Comparison of ENCODE assay signal across 1 cellular context in genomic region chr14:97331058-97331457, GRCh38.
TF ChIP-seq lines count a peak whose summit lies in the region.

No MANE protein-coding gene starts in this region.

TF ChIP-seq in H1, 55 proteins besides CTCF, POLR2A, EP300 and RAD21:
- no peak for TF ChIP-seq SRF (IDR thresholded peaks at IDR 0.05; ENCODE audit: low read depth, low read length)
- no peak for TF ChIP-seq CTBP2 (IDR thresholded peaks at IDR 0.05; ENCODE audit: borderline replicate concordance, insufficient read depth, insufficient read length, low read length)
- TF ChIP-seq MAX (IDR thresholded peaks at IDR 0.05) = no peak
- TF ChIP-seq PHF8 (conservative IDR thresholded peaks at IDR 0.05; ENCODE audit: low read depth, low read length) = no peak
- TF ChIP-seq RFX5 (IDR thresholded peaks at IDR 0.05; ENCODE audit: borderline replicate concordance, low read depth, low read length) = no peak
- TF ChIP-seq JUND (IDR thresholded peaks at IDR 0.05; ENCODE audit: low read length) = no peak
- no peak for TF ChIP-seq EGR1 (IDR thresholded peaks at IDR 0.05; ENCODE audit: borderline replicate concordance, low read depth, low read length)
- no peak for TF ChIP-seq TAF1 (IDR thresholded peaks at IDR 0.05; ENCODE audit: low read depth, low read length)
- TF ChIP-seq JUN (IDR thresholded peaks at IDR 0.05; ENCODE audit: low read depth, low read length) = no peak
- no peak for TF ChIP-seq CBX5 (IDR thresholded peaks at IDR 0.05; ENCODE audit: low read depth, low read length)
- no peak for TF ChIP-seq ZNF274 (IDR thresholded peaks at IDR 0.05; ENCODE audit: borderline replicate concordance, extremely low read depth, low read length)
- TF ChIP-seq SIX5 (IDR thresholded peaks at IDR 0.05; ENCODE audit: low read depth, low read length) = no peak
- TF ChIP-seq MAFK (IDR thresholded peaks at IDR 0.05; ENCODE audit: low read depth, low read length) = no peak
- TF ChIP-seq CHD7 (IDR thresholded peaks at IDR 0.05; ENCODE audit: insufficient replicate concordance, low read length) = no peak
- TF ChIP-seq ASH2L (IDR thresholded peaks at IDR 0.05; ENCODE audit: low read length) = no peak
